In genomic region chr6:3990692-3991491, GRCh38 we compare ENCODE assay signal across 8 cellular contexts.
A peak's percentile ranks its signal among the peaks of the same experiment; 100 is the strongest.
DNase-seq lines count a peak whose midpoint lies in the region; ATAC-seq and TF ChIP-seq lines count a peak whose summit lies in the region.

No MANE protein-coding gene starts in this region.

- no peaks in the 10 kb centered on the region for H3K36me3 ChIP-seq in duodenal mucosa (ENCODE audit: control insufficient read depth in 1 of 2, insufficient read depth in 2 of 2, low read length in 2 of 2)

- TF ChIP-seq CTCF in GM12865 (IDR thresholded peaks at IDR 0.05; ENCODE audit: insufficient read depth, low read depth, low read length, missing control alignments) = peak; percentile 91

- H3K27me3 ChIP-seq in duodenal mucosa (ENCODE audit: control insufficient read depth in 1 of 2, insufficient read depth in 2 of 2, low read length in 2 of 2) = no peaks in the 10 kb centered on the region

- peaks cover 17 to 19% of the 10 kb centered on the region in 2 donors for H3K4me1 ChIP-seq in duodenal mucosa (ENCODE audit: control insufficient read depth in 1 of 2, insufficient read depth in 2 of 2, low read length in 2 of 2)

- H3K9me3 ChIP-seq in duodenal mucosa (ENCODE audit: control insufficient read depth in 1 of 2, low read length in 2 of 2) = no peaks in the 10 kb centered on the region

- peak overlapping the region in 1 of 2 donors; percentile 26 for H3K9ac ChIP-seq in duodenal mucosa (ENCODE audit: low read depth in 1 of 2, low read length in 2 of 2)

- H3K4me3 ChIP-seq in GM12865 (ENCODE audit: low read depth, low read length) = no peak overlapping the region
- peak overlapping the region; percentile 31 to 64 for H3K4me3 ChIP-seq in duodenal mucosa (ENCODE audit: low read depth in 1 of 2, low read length in 2 of 2)

- peak; percentile 77 for DNase-seq in GM12865 (ENCODE audit: low read depth)
- DNase-seq in NCI-H524 treated with DMSO at 0.1 percent for 48 hours (lab: John Stamatoyannopoulos, UW) = peak; percentile 7
- peak; percentile 67 to 69 for DNase-seq in activated CD4-positive, alpha-beta T cell treated with anti-CD3 and anti-CD28 coated beads, Interleukin-2, amount 50 U/mL, for 4 hours
- DNase-seq in lung microvascular endothelial cell (ENCODE audit: low read depth in 2 of 2) = peak; percentile 92 to 93
- DNase-seq in stimulated activated CD4-positive, alpha-beta T cell treated with anti-CD3 and anti-CD28 coated beads, Interleukin-4, amount 100 ng/mL, for 48 hours (ENCODE audit: low read depth in 2 of 2) = peak; percentile 70 to 72

- ATAC-seq in HG03135 (IDR thresholded peaks at IDR 0.05; ENCODE audit: unreplicated experiment) = peak; percentile 77
- no peak for ATAC-seq in GM19467 (IDR thresholded peaks at IDR 0.05; ENCODE audit: unreplicated experiment)

- no peak overlapping the region for H3K27ac ChIP-seq in duodenal mucosa (ENCODE audit: low read depth, low read length)

Comparison
In these comparisons a context has a peak if more than half of its experiments do, and no peak if none do; other contexts are left out.
1. DNase-seq: peak in every context shown above with its lines; median percentile 92 in lung microvascular endothelial cell; 77 in GM12865; 71 in stimulated activated CD4-positive, alpha-beta T cell treated with anti-CD3 and anti-CD28 coated beads, Interleukin-4, amount 100 ng/mL, for 48 hours; 68 in activated CD4-positive, alpha-beta T cell treated with anti-CD3 and anti-CD28 coated beads, Interleukin-2, amount 50 U/mL, for 4 hours; 7 in NCI-H524 treated with DMSO at 0.1 percent for 48 hours.